In genomic region chr20:61677928-61678327, GRCh38 we compare ENCODE assay signal across 33 cellular contexts.
"Had no signal": no experiment of that assay in that cellular context is flagged by ENCODE, and none has a peak within 500 bp of the region (broad histone marks: within the 10 kb centered on the region; RNA-seq: fewer than 3 reads in every experiment).

No MANE protein-coding gene starts in this region.

- DNase-seq: activated effector memory CD4-positive, alpha-beta T cell treated with anti-CD3 and anti-CD28 coated beads, Interleukin-2, amount 50 U/mL, for 16 hours; activated effector memory CD4-positive, alpha-beta T cell treated with Interleukin-2 at 50 U/mL for 16 hours; activated gamma-delta T cell; activated gamma-delta T cell treated with Interleukin-2 at 50 U/mL for 16 hours; activated naive CD4-positive, alpha-beta T cell; activated naive CD4-positive, alpha-beta T cell treated with anti-CD3 and anti-CD28 coated beads for 36 hours; activated naive CD4-positive, alpha-beta T cell treated with anti-CD3 and anti-CD28 coated beads, Interleukin-2, amount 10 ng/mL, durations not matched to agents 7 days and 5 days; activated naive CD4-positive, alpha-beta T cell treated with anti-CD3 and anti-CD28 coated beads, Interleukin-2, amount 50 U/mL, for 16 hours; activated naive CD4-positive, alpha-beta T cell treated with Interleukin-2 at 50 U/mL for 16 hours; activated naive CD8-positive, alpha-beta T cell treated with anti-CD3 and anti-CD28 coated beads for 36 hours; activated naive CD8-positive, alpha-beta T cell treated with anti-CD3 and anti-CD28 coated beads, Interleukin-2, amount 10 ng/mL, durations not matched to agents 7 days and 5 days; activated naive CD8-positive, alpha-beta T cell treated with anti-CD3 and anti-CD28 coated beads, Interleukin-2, amount 50 U/mL, for 24 hours; activated T-cell treated with anti-CD3 and anti-CD28 coated beads, Interleukin-2, amount 50 U/mL, for 24 hours; activated T-cell treated with anti-CD3 and anti-CD28 coated beads, Interleukin-2, amount 50 U/mL, for 4 hours; activated T-cell treated with anti-CD3 and anti-CD28 coated beads, Interleukin-2, amount 50 U/mL, for 48 hours; activated T-cell treated with anti-CD3 and anti-CD28 coated beads, Interleukin-2, amount 50 U/mL, for 72 hours; adrenal gland; amniotic stem cell; amygdala; anterior cingulate cortex; aorta; body of pancreas; brain microvascular endothelial cell; caudate nucleus; central memory CD4-positive, alpha-beta T cell; cerebellar nuclear complex had no signal

- H3K9me3 ChIP-seq: adrenal gland, ascending aorta, body of pancreas, breast epithelium had no signal

- H3K27me3 ChIP-seq: adrenal gland, ascending aorta, body of pancreas, brain microvascular endothelial cell had no signal

- ATAC-seq: activated naive CD4-positive, alpha-beta T cell treated with anti-CD3 and anti-CD28 coated beads, Interleukin-2, amount 50 U/mL, for 72 hours; activated naive CD8-positive, alpha-beta T cell treated with anti-CD3 and anti-CD28 coated beads, Interleukin-2, amount 50 U/mL, for 24 hours; activated T-cell treated with anti-CD3 and anti-CD28 coated beads, Interleukin-2, amount 50 U/mL, for 4 hours; activated T-cell treated with anti-CD3 and anti-CD28 coated beads, Interleukin-2, amount 50 U/mL, for 72 hours; activated T-helper 17 cell treated with anti-CD3 and anti-CD28 coated beads, Interleukin-2, amount 50 U/mL, for 72 hours; body of pancreas had no signal

- H3K27ac ChIP-seq: adrenal gland, ascending aorta, body of pancreas, brain microvascular endothelial cell, breast epithelium, cardiac muscle cell had no signal

- FAIRE-seq: astrocyte, bronchial epithelial cell had no signal

- H3K4me3 ChIP-seq: adrenal gland, ascending aorta, body of pancreas, breast epithelium, cardiac muscle cell had no signal

- H3K36me3 ChIP-seq: adrenal gland, ascending aorta, brain microvascular endothelial cell, breast epithelium, cardiac muscle cell had no signal

- H3K4me1 ChIP-seq: adrenal gland, ascending aorta, body of pancreas, breast epithelium had no signal
